Comparison of ENCODE assay signal across 11 cellular contexts in the genomic region with DNA sequence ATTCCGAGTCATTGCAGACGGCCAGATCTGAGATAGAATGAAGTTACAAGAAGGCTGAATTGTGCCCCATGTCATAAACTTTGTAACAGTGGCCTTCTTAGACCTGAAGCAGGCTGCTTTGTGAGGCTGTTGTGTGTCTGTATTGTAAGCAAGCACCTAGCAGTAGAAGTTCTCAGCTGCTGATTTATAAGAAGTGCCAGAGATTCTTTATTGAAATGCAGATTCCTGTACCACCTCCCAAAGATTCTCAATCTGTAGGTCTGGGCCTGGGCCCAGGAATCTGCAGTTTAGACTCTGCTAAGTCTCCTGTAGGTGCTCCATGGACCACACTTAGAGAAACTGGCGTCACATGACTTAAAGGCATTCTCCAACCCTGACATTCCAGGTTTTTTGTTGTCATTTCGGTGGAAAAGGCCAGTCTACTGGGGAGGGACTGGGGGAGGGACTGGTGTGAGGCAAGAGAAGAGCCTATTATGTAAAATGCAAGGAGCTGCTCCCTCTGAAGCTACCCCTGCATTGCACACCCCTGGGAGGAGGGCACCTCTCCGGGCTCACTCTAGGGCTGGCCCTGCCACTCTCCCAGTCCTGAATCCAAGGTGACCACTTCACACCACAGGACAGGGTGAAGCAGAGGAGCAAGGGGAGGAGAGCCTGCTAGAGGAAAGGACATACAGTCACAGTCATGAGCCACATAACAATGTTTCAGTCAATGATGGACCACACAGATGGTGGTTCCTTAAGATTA. TPM values are rescaled to one million over a fixed set of nuclear protein-coding genes. Genes with fewer than 3 reads are reported as not detected.
A peak's percentile ranks its signal among the peaks of the same experiment; 100 is the strongest.
DNase-seq lines count a peak whose midpoint lies in the region; ATAC-seq and TF ChIP-seq lines count a peak whose summit lies in the region.
"Had no signal": no experiment of that assay in that cellular context is flagged by ENCODE, and none has a peak within 500 bp of the region (broad histone marks: within the 10 kb centered on the region; RNA-seq: fewer than 3 reads in every experiment).

No MANE protein-coding gene starts in this region.

- no peak overlapping the region for H3K18ac ChIP-seq in trophoblast cell (ENCODE audit: low read length)

- peak overlapping the region; percentile 99 for H4K8ac ChIP-seq in trophoblast cell (ENCODE audit: low read depth, low read length)

- intact Hi-C loops in PC-3 (cut with micrococcal nuclease): no loop called here
- intact Hi-C loops in upper lobe of right lung (cut with DNase I): no loop called here
- intact Hi-C loops in lower lobe of right lung (cut with DNase I): no loop called here

- ATAC-seq in PC-3 (no peak), esophagus mucosa (peak; percentile 35), upper lobe of right lung (no peak), GM18868 (IDR thresholded peaks at IDR 0.05; ENCODE audit: unreplicated experiment) (no peak), lower lobe of right lung (no peak)

- TF ChIP-seq CTCF in PC-3 (conservative IDR thresholded peaks at IDR 0.05; ENCODE audit: low read depth, low read length) (no peak), upper lobe of right lung (IDR thresholded peaks at IDR 0.05) (no peak), lower lobe of right lung (IDR thresholded peaks at IDR 0.05) (no peak)

- no peak overlapping the region for H2BK5ac ChIP-seq in trophoblast cell (ENCODE audit: low read depth, low read length, poor library complexity)

- no peaks in the 10 kb centered on the region for H3K9me2 ChIP-seq in GM23248 (ENCODE audit: insufficient read depth)
- H3K9me2 ChIP-seq in PC-3 (replicated peaks; ENCODE audit: low read length): no peaks in the 10 kb centered on the region

- H3K27ac ChIP-seq in GM23248: no peak overlapping the region
- no peak overlapping the region for H3K27ac ChIP-seq in PC-3 (ENCODE audit: low read length)
- no peak overlapping the region for H3K27ac ChIP-seq in trophoblast cell (ENCODE audit: low read depth, low read length)
- no peak overlapping the region for H3K27ac ChIP-seq in upper lobe of right lung
- no peak overlapping the region for H3K27ac ChIP-seq in lower lobe of right lung
- H3K27ac ChIP-seq: C4-2B, vagina had no signal

- no peak overlapping the region for H4K91ac ChIP-seq in trophoblast cell (ENCODE audit: low read depth, low read length)

- H3K14ac ChIP-seq in trophoblast cell (ENCODE audit: low read length): no peak overlapping the region

- CTCF ChIA-PET in PC-3 (lab: Charles Lee): interaction anchor here (0.6 kb wide), 1 partner anchor 16 kb away, joined by 3 read pairs; no protein-coding TSS in a partner anchor

- no peaks in the 10 kb centered on the region for H4K20me1 ChIP-seq in GM23248 (ENCODE audit: insufficient read depth)
- H4K20me1 ChIP-seq in PC-3 (ENCODE audit: low read length): no peaks in the 10 kb centered on the region

- H2AK5ac ChIP-seq in trophoblast cell (ENCODE audit: low read length): no peak overlapping the region

- 45 to 48% methylated on average over 5 of the region's 5 CpGs for WGBS in GM23248 (ENCODE audit: low coverage in 1 of 2, low lambda C conversion rate in 2 of 2, missing lambda C conversion rate in 2 of 2), 2 experiments
- no CpG with 5 or more reads among the region's 5 CpGs for WGBS in trophoblast cell (ENCODE audit: extremely low coverage, insufficient coverage, insufficient read length)

- BruUV-seq in PC-3 (replicated peaks; lab: Mats Ljungman, UMichigan): no TSS peak

- H3K4me1 ChIP-seq in GM23248 (ENCODE audit: insufficient read depth) (peaks cover 15% of the 10 kb centered on the region; the same call in 1 of the 2 replicates), PC-3 (ENCODE audit: insufficient read depth, low read length) (peaks cover 18% of the 10 kb centered on the region), trophoblast cell (ENCODE audit: control insufficient read depth in 1 of 2, insufficient read depth in 2 of 2, low read length in 2 of 2) (peaks cover 0 to 2% of the 10 kb centered on the region in 2 experiments), upper lobe of right lung (peaks cover 6% of the 10 kb centered on the region), lower lobe of right lung (peaks cover 5% of the 10 kb centered on the region)
- H3K4me1 ChIP-seq: vagina had no signal

- H3K4me3 ChIP-seq in GM23248 (no peak overlapping the region), PC-3 (ENCODE audit: low read length) (no peak overlapping the region), trophoblast cell (ENCODE audit: low read depth, low read length) (no peak overlapping the region), upper lobe of right lung (no peak overlapping the region), lower lobe of right lung (no peak overlapping the region)

- H2BK12ac ChIP-seq in trophoblast cell (ENCODE audit: low read length): no peak overlapping the region

- no peak overlapping the region for H2BK120ac ChIP-seq in trophoblast cell (ENCODE audit: insufficient read depth, low read length, poor library complexity)

- H3K9me3 ChIP-seq in GM23248 (ENCODE audit: low read depth) (no peaks in the 10 kb centered on the region), PC-3 (ENCODE audit: low read length) (no peaks in the 10 kb centered on the region), trophoblast cell (ENCODE audit: insufficient read depth, low read depth, low read length) (no peaks in the 10 kb centered on the region), upper lobe of right lung (no peaks in the 10 kb centered on the region), lower lobe of right lung (no peaks in the 10 kb centered on the region)
- H3K9me3 ChIP-seq: vagina had no signal

- H3K23ac ChIP-seq in trophoblast cell (ENCODE audit: low read length): no peak overlapping the region

- H2AFZ ChIP-seq in GM23248 (peak overlapping the region; percentile 88), PC-3 (ENCODE audit: low read length) (0 out of 2 replicates have a peak overlapping the region, but pooled peaks have one; percentile 30), trophoblast cell (ENCODE audit: insufficient read depth, low read length, poor library complexity) (peak overlapping the region; percentile 98)

- no peaks in the 10 kb centered on the region; the same call in 1 of the 2 replicates for H3F3A ChIP-seq in GM23248 (ENCODE audit: insufficient read depth)
- H3F3A ChIP-seq in PC-3 (ENCODE audit: low read length, unreplicated experiment): no peaks in the 10 kb centered on the region

- H4K12ac ChIP-seq in trophoblast cell (ENCODE audit: low read depth, low read length): no peak overlapping the region

- DNase-seq in GM23248: no peak
- DNase-seq in PC-3: no peak
- no peak for DNase-seq in trophoblast cell
- DNase-seq in upper lobe of right lung: no peak
- DNase-seq in lower lobe of right lung: no peak
- DNase-seq in T-helper 9 cell: no peak

- in situ Hi-C loops in GM23248 (cut with MboI): no loop called here

- H3K9ac ChIP-seq in GM23248: no peak overlapping the region
- H3K9ac ChIP-seq in PC-3 (ENCODE audit: low read length): no peak overlapping the region
- no peak overlapping the region for H3K9ac ChIP-seq in trophoblast cell (ENCODE audit: low read length)

- H3K36me3 ChIP-seq in GM23248 (ENCODE audit: low read depth) (no peaks in the 10 kb centered on the region), PC-3 (ENCODE audit: low read depth, low read length) (no peaks in the 10 kb centered on the region; the same call in 1 of the 2 replicates), trophoblast cell (ENCODE audit: control insufficient read depth in 1 of 2, insufficient read depth in 2 of 2, low read length in 2 of 2) (no peaks in the 10 kb centered on the region), upper lobe of right lung (no peaks in the 10 kb centered on the region), lower lobe of right lung (no peaks in the 10 kb centered on the region)
- H3K36me3 ChIP-seq: vagina had no signal

- H3K27me3 ChIP-seq in GM23248 (replicated peaks; ENCODE audit: insufficient read depth) (peaks cover 22% of the 10 kb centered on the region), PC-3 (ENCODE audit: low read length) (no peaks in the 10 kb centered on the region), trophoblast cell (ENCODE audit: insufficient read depth, low read length) (no peaks in the 10 kb centered on the region), upper lobe of right lung (no peaks in the 10 kb centered on the region), lower lobe of right lung (ENCODE audit: low read depth) (no peaks in the 10 kb centered on the region)
- H3K27me3 ChIP-seq: vagina had no signal

- peaks cover 2% of the 10 kb centered on the region for H3K79me1 ChIP-seq in trophoblast cell (ENCODE audit: low read length)

- H3K4me2 ChIP-seq in GM23248 (ENCODE audit: unreplicated experiment) (peak overlapping the region; percentile 57), PC-3 (ENCODE audit: low read length) (no peak overlapping the region), trophoblast cell (ENCODE audit: low read length) (no peak overlapping the region)

- H3K79me2 ChIP-seq in GM23248 (ENCODE audit: insufficient read depth) (no peaks in the 10 kb centered on the region), PC-3 (ENCODE audit: low read length) (no peaks in the 10 kb centered on the region), trophoblast cell (ENCODE audit: control insufficient read depth, insufficient read depth, low read length, poor library complexity) (no peaks in the 10 kb centered on the region)

- POLR2A ChIA-PET in PC-3 (lab: Charles Lee; ENCODE audit: unreplicated experiment): no interaction called here

- no peak overlapping the region for H3K4ac ChIP-seq in trophoblast cell (ENCODE audit: low read depth, low read length)

RNA-seq across cellular contexts. Expression of gene TMEM272, which starts 0.8 kb away (rescaled TPM):
- total RNA-seq in GM23248 (2014; rRNA removed; shearing (Covaris generic)): not detected in 2 replicates
- polyA plus RNA-seq in GM23248 (2016; fragmentation: Nextera tagmentation; extraction: Ambion mirVana): not detected in 2 replicates
- total RNA-seq in PC-3 (2014; rRNA removed) (0.06 and 0.07 TPM in 2 replicates), esophagus mucosa (not detected), upper lobe of right lung (not detected), lower lobe of right lung (0.09 TPM)
- 0.01 and 0.03 TPM in 2 replicates for polyA plus RNA-seq in trophoblast cell (2013)
- total RNA-seq: H7 had no signal

RNA-seq across cellular contexts. Expression of gene CCDC70, which starts 16.0 kb away (rescaled TPM):
- not detected in 2 replicates for total RNA-seq in GM23248 (2014; rRNA removed; shearing (Covaris generic))
- polyA plus RNA-seq in GM23248 (2016; fragmentation: Nextera tagmentation; extraction: Ambion mirVana): not detected in 2 replicates
- total RNA-seq in PC-3 (2014; rRNA removed) (not detected in 2 replicates), esophagus mucosa (not detected), upper lobe of right lung (not detected), lower lobe of right lung (not detected)
- polyA plus RNA-seq in trophoblast cell (2013): 0.04 TPM in 1 of 2 replicates, not detected in the other
- total RNA-seq: H7, vagina had no signal

RNA-seq across cellular contexts. Expression of gene DHRS12, which starts 41.8 kb away (rescaled TPM):
- total RNA-seq in GM23248 (2014; rRNA removed; shearing (Covaris generic)): 1.6 and 5.7 TPM in 2 replicates
- polyA plus RNA-seq in GM23248 (2016; fragmentation: Nextera tagmentation; extraction: Ambion mirVana): 13.3 and 15.2 TPM in 2 replicates
- total RNA-seq in PC-3 (2014; rRNA removed): 1.2 and 2.6 TPM in 2 replicates
- total RNA-seq in esophagus mucosa: 7.3 TPM
- polyA plus RNA-seq in trophoblast cell (2013): 8.5 and 8.7 TPM in 2 replicates
- 14.9 TPM for total RNA-seq in upper lobe of right lung
- 13.4 TPM for total RNA-seq in lower lobe of right lung

Comparison
In these comparisons a context has a peak if more than half of its experiments do, and no peak if none do; other contexts are left out.
1. H2AFZ ChIP-seq: peak in every context shown above with its lines; median percentile 98 in trophoblast cell; 88 in GM23248; 30 in PC-3.